1 cellular context compared by ENCODE assay signal in genomic region chr19:45692187-45693111, GRCh38.
TF ChIP-seq lines count a peak whose summit lies in the region.

QPCTL (plus strand) TSS chr19:45692666; CDS start chr19:45692704, 38 bp downstream.

TF ChIP-seq in HEK293, 187 proteins besides CTCF, POLR2A, EP300 and RAD21 (continued from another document and continues in another):
- no peak for TF ChIP-seq ZNF513 (tag by site-specific recombination; IDR thresholded peaks at IDR 0.05)
- no peak for TF ChIP-seq ZNF391 (tag by site-specific recombination; IDR thresholded peaks at IDR 0.05; ENCODE audit: borderline replicate concordance, low read depth)
- TF ChIP-seq ZNF747 (tag by site-specific recombination; IDR thresholded peaks at IDR 0.05): no peak
- no peak for TF ChIP-seq ZSCAN23 (tag by site-specific recombination; IDR thresholded peaks at IDR 0.05)
- peak; percentile 88 for TF ChIP-seq PATZ1 (tag by site-specific recombination; IDR thresholded peaks at IDR 0.05)
- TF ChIP-seq ZNF16 (tag by site-specific recombination; IDR thresholded peaks at IDR 0.05; ENCODE audit: low read depth): no peak
- TF ChIP-seq ZNF623 (tag by site-specific recombination; IDR thresholded peaks at IDR 0.05): no peak; the same call in 1 of the 2 replicates
- peak; percentile 17; the same call in 1 of the 2 replicates for TF ChIP-seq ZNF350 (tag by site-specific recombination; IDR thresholded peaks at IDR 0.05)
- TF ChIP-seq YY1 (tag by site-specific recombination; IDR thresholded peaks at IDR 0.05): no peak; the same call in 1 of the 2 replicates
- no peak for TF ChIP-seq ZNF624 (tag by site-specific recombination; IDR thresholded peaks at IDR 0.05)
- TF ChIP-seq SP3 (tag by site-specific recombination; IDR thresholded peaks at IDR 0.05): peak; percentile 91
- TF ChIP-seq ZFHX2 (tag by site-specific recombination; conservative IDR thresholded peaks at IDR 0.05): 0 out of 2 replicates have a peak, but pooled peaks have one; percentile 12
- TF ChIP-seq ZNF121 (tag by site-specific recombination; IDR thresholded peaks at IDR 0.05): no peak
- no peak for TF ChIP-seq ZNF169 (tag by site-specific recombination; IDR thresholded peaks at IDR 0.05)
- TF ChIP-seq GLI4 (tag by site-specific recombination; IDR thresholded peaks at IDR 0.05): peak; percentile 84; the same call in 1 of the 2 replicates
- TF ChIP-seq ZNF362 (tag by site-specific recombination; IDR thresholded peaks at IDR 0.05): no peak
- no peak for TF ChIP-seq ZNF426 (tag by site-specific recombination; IDR thresholded peaks at IDR 0.05)
- peak; percentile 44 for TF ChIP-seq KLF9 (tag by site-specific recombination; IDR thresholded peaks at IDR 0.05; ENCODE audit: low read depth)
- TF ChIP-seq ZNF555 (tag by site-specific recombination; conservative IDR thresholded peaks at IDR 0.05): no peak
- TF ChIP-seq ZBTB17 (tag by site-specific recombination; IDR thresholded peaks at IDR 0.05): peak; percentile 89
- TF ChIP-seq ZNF280D (tag by site-specific recombination; IDR thresholded peaks at IDR 0.05): no peak
- peak; percentile 96 for TF ChIP-seq ZBTB20 (tag by site-specific recombination; IDR thresholded peaks at IDR 0.05)
- TF ChIP-seq HOXC10 (CRISPR knock-in tag; IDR thresholded peaks at IDR 0.05): no peak
- TF ChIP-seq ZNF221 (tag by site-specific recombination; IDR thresholded peaks at IDR 0.05; ENCODE audit: borderline replicate concordance): no peak
- no peak for TF ChIP-seq BCL6B (tag by site-specific recombination; IDR thresholded peaks at IDR 0.05)
- no peak for TF ChIP-seq ZNF239 (tag by site-specific recombination; IDR thresholded peaks at IDR 0.05)
- no peak for TF ChIP-seq SETDB1 (IDR thresholded peaks at IDR 0.05; ENCODE audit: insufficient read length, low read length)
- TF ChIP-seq ZNF311 (tag by site-specific recombination; IDR thresholded peaks at IDR 0.05; ENCODE audit: borderline replicate concordance): no peak
- TF ChIP-seq ZNF335 (tag by site-specific recombination; conservative IDR thresholded peaks at IDR 0.05): peak; percentile 95
- TF ChIP-seq ZNF266 (tag by site-specific recombination; IDR thresholded peaks at IDR 0.05; ENCODE audit: low read depth): no peak
- no peak for TF ChIP-seq ZSCAN5A (tag by site-specific recombination; IDR thresholded peaks at IDR 0.05)
- TF ChIP-seq KLF1 (tag by site-specific recombination; IDR thresholded peaks at IDR 0.05): peak; percentile 57
- TF ChIP-seq PBX3 (CRISPR knock-in tag; IDR thresholded peaks at IDR 0.05): peak; percentile 64; the same call in 1 of the 2 replicates
- TF ChIP-seq KLF10 (tag by site-specific recombination; IDR thresholded peaks at IDR 0.05): peak; percentile 99
- TF ChIP-seq ZBTB26 (tag by site-specific recombination; optimal IDR thresholded peaks at IDR 0.05): peak; percentile 58
- peak; percentile 72 for TF ChIP-seq GLIS2 (tag by site-specific recombination; IDR thresholded peaks at IDR 0.05)
- TF ChIP-seq ZNF792 (tag by site-specific recombination; IDR thresholded peaks at IDR 0.05): no peak
- no peak for TF ChIP-seq OVOL3 (tag by site-specific recombination; IDR thresholded peaks at IDR 0.05)
- no peak for TF ChIP-seq ZNF529 (tag by site-specific recombination; IDR thresholded peaks at IDR 0.05; ENCODE audit: insufficient replicate concordance)
- no peak for TF ChIP-seq ZNF366 (tag by site-specific recombination; conservative IDR thresholded peaks at IDR 0.05)
- no peak for TF ChIP-seq AEBP2 (tag by site-specific recombination; IDR thresholded peaks at IDR 0.05; ENCODE audit: borderline replicate concordance)
- no peak for TF ChIP-seq ZNF155 (tag by site-specific recombination; IDR thresholded peaks at IDR 0.05)
- TF ChIP-seq ZNF521 (tag by site-specific recombination; IDR thresholded peaks at IDR 0.05): no peak
- peak; percentile 82 for TF ChIP-seq ZSCAN30 (tag by site-specific recombination; IDR thresholded peaks at IDR 0.05)
- TF ChIP-seq ZNF639 (tag by site-specific recombination; IDR thresholded peaks at IDR 0.05): no peak
- TF ChIP-seq ZFP69B (tag by site-specific recombination; IDR thresholded peaks at IDR 0.05): peak; percentile 74
- peak; percentile 70 for TF ChIP-seq ZNF677 (tag by site-specific recombination; IDR thresholded peaks at IDR 0.05)
- TF ChIP-seq ZNF843 (tag by site-specific recombination; IDR thresholded peaks at IDR 0.05): no peak
- no peak for TF ChIP-seq ZNF610 (tag by site-specific recombination; IDR thresholded peaks at IDR 0.05; ENCODE audit: borderline replicate concordance)
- peak; percentile 22; the same call in 1 of the 2 replicates for TF ChIP-seq ZNF629 (tag by site-specific recombination; IDR thresholded peaks at IDR 0.05)
- no peak for TF ChIP-seq ZFP41 (tag by site-specific recombination; IDR thresholded peaks at IDR 0.05; ENCODE audit: borderline replicate concordance)
- TF ChIP-seq TCF7L2 (IDR thresholded peaks at IDR 0.05; ENCODE audit: borderline replicate concordance, low read depth, low read length): no peak
